In the genomic region with DNA sequence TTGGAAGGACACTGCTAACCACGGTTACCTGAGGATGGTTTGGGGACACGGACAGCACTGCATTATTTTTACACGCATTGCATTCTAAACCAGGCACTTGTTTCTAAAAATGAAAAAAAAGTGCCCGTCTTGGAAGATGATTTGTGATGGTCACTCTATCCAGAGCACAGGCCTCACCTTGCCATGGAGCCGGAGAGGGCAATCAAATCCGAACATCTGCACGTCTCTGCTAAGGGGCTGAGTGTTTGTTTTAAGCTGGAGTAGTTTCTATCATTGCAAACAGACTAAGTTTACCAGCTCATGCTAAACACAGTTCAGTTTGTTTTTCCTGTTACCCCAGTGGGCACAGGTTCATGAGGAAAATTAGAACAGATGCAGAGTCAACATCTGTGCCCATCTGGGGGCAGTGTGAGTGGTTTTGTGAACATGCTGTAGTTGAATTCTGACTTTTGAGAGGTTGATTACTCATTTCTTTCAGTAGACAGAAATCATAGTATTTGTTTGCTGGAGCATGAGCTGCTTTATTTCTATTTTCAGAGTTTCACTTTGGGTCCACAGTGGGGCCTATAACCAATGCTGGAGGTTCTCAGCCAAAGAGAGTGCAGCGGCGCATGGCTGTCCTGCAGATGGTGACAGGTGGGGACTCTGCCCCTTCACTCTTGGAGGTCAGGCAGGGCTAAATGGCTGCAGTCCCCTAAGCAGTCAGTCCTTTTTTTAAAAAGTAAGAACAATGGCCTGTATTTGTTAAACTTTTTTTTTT, we compare ENCODE assay signal across 8 cellular contexts.
DNase-seq lines count a peak whose midpoint lies in the region; ATAC-seq and TF ChIP-seq lines count a peak whose summit lies in the region.

No MANE protein-coding gene starts in this region.

- no peak overlapping the region for H3K27ac Mint-ChIP-seq in chondrocyte (ENCODE audit: unreplicated experiment)

- TF ChIP-seq CTCF in GM12874 (IDR thresholded peaks at IDR 0.05; ENCODE audit: insufficient read depth, low read depth, low read length) (0 out of 2 replicates have a peak, but pooled peaks have one; percentile 12), chondrocyte (IDR thresholded peaks at IDR 0.05) (peak; percentile 13)

- no peaks in the 10 kb centered on the region for H3K36me3 Mint-ChIP-seq in chondrocyte (ENCODE audit: low read depth)

- DNase-seq in chondrocyte (ENCODE audit: low spot score): no peak
- no peak for DNase-seq in NCI-H524 (lab: John Stamatoyannopoulos, UW)
- DNase-seq in DMS 273 treated with DMSO at 0.1 percent for 48 hours (lab: John Stamatoyannopoulos, UW): no peak
- no peak for DNase-seq in pons (ENCODE audit: low spot score)
- no peak for DNase-seq in NCI-H526 (lab: John Stamatoyannopoulos, UW)

- ATAC-seq in GM19468 (IDR thresholded peaks at IDR 0.05; ENCODE audit: extremely low read depth, unreplicated experiment) (peak; percentile 33), HG03521 (IDR thresholded peaks at IDR 0.05; ENCODE audit: unreplicated experiment) (peak; percentile 49)

- no peak overlapping the region for H3K4me3 Mint-ChIP-seq in chondrocyte (ENCODE audit: unreplicated experiment)

- H3K27me3 Mint-ChIP-seq in chondrocyte (ENCODE audit: low read depth): no peaks in the 10 kb centered on the region

- no peaks in the 10 kb centered on the region for H3K4me1 Mint-ChIP-seq in chondrocyte (ENCODE audit: low read depth)

- H3K9me3 Mint-ChIP-seq in chondrocyte (ENCODE audit: low read depth): no peaks in the 10 kb centered on the region
